In the genomic region with DNA sequence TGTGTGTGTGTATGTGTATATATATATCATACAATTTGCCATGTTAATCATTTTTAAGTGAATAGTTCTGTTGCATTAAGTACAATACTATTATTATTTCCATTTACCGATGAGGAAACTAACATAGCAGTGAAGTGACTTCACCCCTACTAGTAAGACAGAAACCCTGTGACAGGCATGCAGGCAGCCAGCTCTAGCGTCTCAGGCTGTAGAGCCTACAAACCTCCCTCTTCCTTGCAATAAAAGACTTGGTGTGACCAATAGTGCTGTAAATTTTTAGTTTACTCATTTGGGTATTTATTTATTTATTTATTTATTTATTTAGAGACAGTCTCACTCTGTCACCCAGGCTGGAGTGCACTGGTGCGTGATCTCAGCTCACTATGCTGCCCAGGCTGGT, we compare ENCODE assay signal across 13 cellular contexts. TPM values are rescaled to one million over a fixed set of nuclear protein-coding genes. Genes with fewer than 3 reads are reported as not detected.
A peak's percentile ranks its signal among the peaks of the same experiment; 100 is the strongest.
DNase-seq lines count a peak whose midpoint lies in the region; ATAC-seq and TF ChIP-seq lines count a peak whose summit lies in the region.
"Had no signal": no experiment of that assay in that cellular context is flagged by ENCODE, and none has a peak within 500 bp of the region (broad histone marks: within the 10 kb centered on the region; RNA-seq: fewer than 3 reads in every experiment).

No MANE protein-coding gene starts in this region.

- CTCF ChIA-PET in CD8-positive, alpha-beta memory T cell (lab: Charles Lee), result interaction anchor here (0.7 to 2.3 kb wide), 2 partner anchors 20 to 87 kb away, joined by 3 to 12 read pairs; no protein-coding TSS in a partner anchor

- H3K4me1 ChIP-seq in CD8-positive, alpha-beta memory T cell (ENCODE audit: insufficient read depth, low read length), result peaks cover 33% of the 10 kb centered on the region

- peak; percentile 20 for TF ChIP-seq POLR2A in GM19099 (IDR thresholded peaks at IDR 0.05; ENCODE audit: extremely low read depth, insufficient read length, low read depth)

- peaks cover 70 to 86% (median 84%) of the 10 kb centered on the region in 3 donors for H3K4me1 Mint-ChIP-seq in CD8-positive, alpha-beta memory T cell
- H3K4me1 Mint-ChIP-seq in activated naive CD8-positive, alpha-beta T cell treated with anti-CD3 and anti-CD28 coated beads for 36 hours, result peaks cover 70% of the 10 kb centered on the region
- H3K4me1 Mint-ChIP-seq in natural killer cell treated with Interleukin-12 subunit alpha and Interleukin-12 subunit beta and Interleukin-15 and Interleukin-18, amount 100 ng/mL, for 72 hours (ENCODE audit: low read depth in 2 of 2), result peaks cover 41 to 43% of the 10 kb centered on the region in 2 donors

- peak in 1 of 2 donors; percentile 58 for ATAC-seq in natural killer cell treated with Interleukin-12 subunit alpha and Interleukin-12 subunit beta and Interleukin-15 and Interleukin-18, amount 100 ng/mL, for 72 hours
- ATAC-seq in HG03469 (IDR thresholded peaks at IDR 0.05; ENCODE audit: unreplicated experiment), result no peak
- ATAC-seq: psoas muscle had no signal

- H3K27ac ChIP-seq in CD8-positive, alpha-beta memory T cell (ENCODE audit: low read depth, low read length), result no peak overlapping the region
- H3K27ac ChIP-seq: psoas muscle had no signal

- no peaks in the 10 kb centered on the region for H3K9me3 ChIP-seq in CD8-positive, alpha-beta memory T cell (ENCODE audit: low read length)
- H3K9me3 ChIP-seq: psoas muscle, SK-N-SH had no signal

- POLR2A ChIA-PET in CD8-positive, alpha-beta memory T cell (lab: Charles Lee), result interaction anchor here (0.6 kb wide), 1 partner anchor 108 kb away, joined by 3 read pairs; no protein-coding TSS in a partner anchor

- no peak overlapping the region for H3K4me3 Mint-ChIP-seq in CD8-positive, alpha-beta memory T cell
- H3K4me3 Mint-ChIP-seq in activated naive CD8-positive, alpha-beta T cell treated with anti-CD3 and anti-CD28 coated beads for 36 hours, result no peak overlapping the region
- H3K4me3 Mint-ChIP-seq in natural killer cell treated with Interleukin-12 subunit alpha and Interleukin-12 subunit beta and Interleukin-15 and Interleukin-18, amount 100 ng/mL, for 72 hours, result peak overlapping the region; percentile 49

- no peaks in the 10 kb centered on the region for H3K27me3 ChIP-seq in CD8-positive, alpha-beta memory T cell (ENCODE audit: insufficient read depth, low read length, poor library complexity, severe bottlenecking)
- H3K27me3 ChIP-seq: MG63 had no signal

- H3K27ac Mint-ChIP-seq in CD8-positive, alpha-beta memory T cell, result peak overlapping the region in 7 of 8 donors; percentile 17 to 93 (median 60)
- H3K27ac Mint-ChIP-seq in activated naive CD8-positive, alpha-beta T cell treated with anti-CD3 and anti-CD28 coated beads for 36 hours, result peak overlapping the region; percentile 96
- H3K27ac Mint-ChIP-seq in natural killer cell treated with Interleukin-12 subunit alpha and Interleukin-12 subunit beta and Interleukin-15 and Interleukin-18, amount 100 ng/mL, for 72 hours, result peak overlapping the region; percentile 91 to 92

- H3K9me3 Mint-ChIP-seq in CD8-positive, alpha-beta memory T cell, result peaks cover 0 to 4% (median 0%) of the 10 kb centered on the region in 5 donors
- peaks cover 9% of the 10 kb centered on the region for H3K9me3 Mint-ChIP-seq in activated naive CD8-positive, alpha-beta T cell treated with anti-CD3 and anti-CD28 coated beads for 36 hours
- H3K9me3 Mint-ChIP-seq in natural killer cell treated with Interleukin-12 subunit alpha and Interleukin-12 subunit beta and Interleukin-15 and Interleukin-18, amount 100 ng/mL, for 72 hours, result no peaks in the 10 kb centered on the region

- H3K36me3 Mint-ChIP-seq in CD8-positive, alpha-beta memory T cell, result peaks cover 11 to 47% (median 12%) of the 10 kb centered on the region in 3 donors
- peaks cover 58% of the 10 kb centered on the region for H3K36me3 Mint-ChIP-seq in activated naive CD8-positive, alpha-beta T cell treated with anti-CD3 and anti-CD28 coated beads for 36 hours
- H3K36me3 Mint-ChIP-seq in natural killer cell treated with Interleukin-12 subunit alpha and Interleukin-12 subunit beta and Interleukin-15 and Interleukin-18, amount 100 ng/mL, for 72 hours, result no peaks in the 10 kb centered on the region

- no peaks in the 10 kb centered on the region for H3K36me3 ChIP-seq in CD8-positive, alpha-beta memory T cell (ENCODE audit: insufficient read depth, low read length)

- H3K27me3 Mint-ChIP-seq in CD8-positive, alpha-beta memory T cell, result no peaks in the 10 kb centered on the region
- no peaks in the 10 kb centered on the region for H3K27me3 Mint-ChIP-seq in activated naive CD8-positive, alpha-beta T cell treated with anti-CD3 and anti-CD28 coated beads for 36 hours
- no peaks in the 10 kb centered on the region for H3K27me3 Mint-ChIP-seq in natural killer cell treated with Interleukin-12 subunit alpha and Interleukin-12 subunit beta and Interleukin-15 and Interleukin-18, amount 100 ng/mL, for 72 hours

- H3K4me3 ChIP-seq in CD8-positive, alpha-beta memory T cell (ENCODE audit: low read length), result no peak overlapping the region
- H3K4me3 ChIP-seq: MG63, psoas muscle had no signal

- DNase-seq in CD8-positive, alpha-beta memory T cell, result no peak
- DNase-seq in activated naive CD8-positive, alpha-beta T cell treated with anti-CD3 and anti-CD28 coated beads for 36 hours, result no peak
- no peak for DNase-seq in natural killer cell treated with Interleukin-12 subunit alpha and Interleukin-12 subunit beta and Interleukin-15 and Interleukin-18, amount 100 ng/mL, for 72 hours (ENCODE audit: low spot score)
- DNase-seq in NCI-H510A treated with DMSO at 0.1 percent for 48 hours (lab: John Stamatoyannopoulos, UW), result no peak
- DNase-seq in NCI-H82 (lab: John Stamatoyannopoulos, UW), result no peak
- DNase-seq: amniotic stem cell; MG63; NCI-H1694 treated with DMSO at 0.1 percent for 48 hours; psoas muscle; SK-N-SH; stimulated activated CD4-positive, alpha-beta T cell treated with anti-CD3 and anti-CD28 coated beads, Interleukin-12 subunit alpha, Interleukin-12 subunit beta, amount 100 ng/mL, for 4 hours had no signal

RNA-seq across cellular contexts. Expression of gene FNBP1, which starts 24.7 kb away (rescaled TPM):
- total RNA-seq in CD8-positive, alpha-beta memory T cell, result 100 to 1,000 TPM; 226 to 230 TPM
- 176 TPM for polyA plus RNA-seq in CD8-positive, alpha-beta memory T cell
- 100 to 1,000 TPM; 198 TPM for total RNA-seq in activated naive CD8-positive, alpha-beta T cell treated with anti-CD3 and anti-CD28 coated beads for 36 hours
- 100 to 1,000 TPM; 124 to 141 TPM for total RNA-seq in natural killer cell treated with Interleukin-12 subunit alpha and Interleukin-12 subunit beta and Interleukin-15 and Interleukin-18, amount 100 ng/mL, for 72 hours

RNA-seq across cellular contexts. Expression of gene GPR107, which starts 35.4 kb away (rescaled TPM):
- 10 to 100 TPM; 21.3 to 21.4 TPM for total RNA-seq in CD8-positive, alpha-beta memory T cell
- polyA plus RNA-seq in CD8-positive, alpha-beta memory T cell, result 4.2 TPM
- 10 to 100 TPM; 17.7 to 19.4 TPM for total RNA-seq in activated naive CD8-positive, alpha-beta T cell treated with anti-CD3 and anti-CD28 coated beads for 36 hours
- 10 to 100 TPM; 32.6 to 32.8 TPM for total RNA-seq in natural killer cell treated with Interleukin-12 subunit alpha and Interleukin-12 subunit beta and Interleukin-15 and Interleukin-18, amount 100 ng/mL, for 72 hours
